8 cellular contexts compared by ENCODE assay signal in the genomic region with DNA sequence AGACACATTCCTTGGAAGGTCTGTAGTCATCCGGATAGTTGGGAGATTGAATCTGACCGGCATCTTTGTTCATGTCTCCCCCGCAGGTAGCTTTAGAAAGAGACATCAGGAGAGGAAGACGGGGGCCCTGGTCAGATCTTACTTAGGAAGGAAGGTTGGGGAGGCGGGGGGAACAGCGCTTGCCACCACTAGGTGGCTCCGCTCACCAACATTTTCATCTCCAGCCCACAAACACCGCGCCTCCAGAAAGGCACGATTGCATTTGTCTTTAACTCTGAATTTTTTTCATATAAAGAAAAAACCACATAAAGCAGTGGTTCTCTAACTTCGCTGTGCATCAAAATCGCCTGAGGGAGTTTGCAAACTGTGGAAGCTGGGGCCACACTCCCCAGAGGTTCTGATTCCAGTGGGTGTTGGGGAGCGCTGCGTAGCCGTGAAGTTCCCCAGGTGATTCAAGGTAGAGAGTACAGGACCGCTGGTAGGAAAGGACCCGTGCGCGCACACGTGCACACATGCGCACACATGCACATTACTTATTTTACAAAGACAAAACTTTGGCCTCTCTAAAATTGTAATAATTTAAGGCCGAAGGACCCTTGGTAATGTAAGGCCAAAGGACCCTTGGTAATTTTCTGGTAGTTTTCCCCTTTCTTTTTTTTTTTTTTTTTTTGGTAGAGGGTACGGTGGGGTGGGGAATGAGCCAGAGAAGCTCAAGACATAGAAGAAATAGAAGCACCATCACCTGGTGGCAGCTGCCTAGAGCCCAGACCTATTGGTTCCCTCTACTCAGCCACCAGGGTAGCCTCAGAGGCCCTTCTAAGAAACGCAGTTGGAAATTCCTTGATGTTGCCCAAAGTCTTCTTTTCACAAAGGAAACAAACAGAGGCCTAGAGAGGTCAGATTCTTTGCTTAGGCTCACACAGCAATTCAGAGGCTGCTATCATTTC. TPM values are rescaled to one million over a fixed set of nuclear protein-coding genes. Genes with fewer than 3 reads are reported as not detected.
DNase-seq lines count a peak whose midpoint lies in the region; ATAC-seq and TF ChIP-seq lines count a peak whose summit lies in the region.

No MANE protein-coding gene starts in this region.

- no peak for TF ChIP-seq POLR2A in thyroid gland (IDR thresholded peaks at IDR 0.05)

- H3K27me3 ChIP-seq in thyroid gland, result no peaks in the 10 kb centered on the region

- H3K9me3 ChIP-seq in thyroid gland, result no peaks in the 10 kb centered on the region

- no peaks in the 10 kb centered on the region for H3K4me1 ChIP-seq in thyroid gland

- no peak overlapping the region for H3K27ac ChIP-seq in thyroid gland

- WGBS in thyroid gland, 2 donors, result 21 to 24% methylated on average over 24 of the region's 24 CpGs

- no peaks in the 10 kb centered on the region for H3K36me3 ChIP-seq in thyroid gland

- no peak overlapping the region for H3K4me3 ChIP-seq in thyroid gland (replicated peaks in 1 of 3)

- DNase-seq in DMS114 treated with DMSO at 0.1 percent for 48 hours (lab: John Stamatoyannopoulos, UW; ENCODE audit: unreplicated experiment), result peak; percentile 62
- peak; percentile 69 for DNase-seq in RKO (ENCODE audit: low spot score)
- peak; percentile 36 for DNase-seq in activated T-helper 9 cell treated with anti-CD3 and anti-CD28 coated beads, Interleukin-2, amount 50 U/mL, for 16 hours (ENCODE audit: low read depth)
- peak; percentile 51 for DNase-seq in foreskin melanocyte
- peak; percentile 13 for DNase-seq in occipital lobe (lab: John Stamatoyannopoulos, UW)
- DNase-seq in thyroid gland, result peak; percentile 69 to 73

- peak; percentile 65 to 88 (median 73) for TF ChIP-seq CTCF in thyroid gland (IDR thresholded peaks at IDR 0.05)

- peak; percentile 62 for ATAC-seq in HG03354 (IDR thresholded peaks at IDR 0.05; ENCODE audit: poor library complexity, severe bottlenecking, unreplicated experiment)
- no peak for ATAC-seq in HG03439 (IDR thresholded peaks at IDR 0.05; ENCODE audit: unreplicated experiment)

- intact Hi-C loops in thyroid gland (cut with DNase I), result no loop called here

RNA-seq across cellular contexts. Expression of gene OPALIN, which starts 37.4 kb away (rescaled TPM):
- total RNA-seq in occipital lobe (not detected), thyroid gland (not detected)

Comparison
In these comparisons a context has a peak if more than half of its experiments do, and no peak if none do; other contexts are left out.
1. DNase-seq: peak in every context shown above with its lines; median percentile 71 in thyroid gland; 69 in RKO; 62 in DMS114 treated with DMSO at 0.1 percent for 48 hours; 51 in foreskin melanocyte; 36 in activated T-helper 9 cell treated with anti-CD3 and anti-CD28 coated beads, Interleukin-2, amount 50 U/mL, for 16 hours; 13 in occipital lobe.